Comparison of ENCODE assay signal across 9 cellular contexts in genomic region chr11:15649371-15650104, GRCh38.
A peak's percentile ranks its signal among the peaks of the same experiment; 100 is the strongest.
DNase-seq lines count a peak whose midpoint lies in the region; ATAC-seq and TF ChIP-seq lines count a peak whose summit lies in the region.
"Had no signal": no experiment of that assay in that cellular context is flagged by ENCODE, and none has a peak within 500 bp of the region (broad histone marks: within the 10 kb centered on the region; RNA-seq: fewer than 3 reads in every experiment).

No MANE protein-coding gene starts in this region.

- no peaks in the 10 kb centered on the region for H3K27me3 ChIP-seq in OCI-LY1 (ENCODE audit: insufficient read depth, low read length)
- H3K27me3 ChIP-seq in layer of hippocampus (ENCODE audit: control insufficient read depth, insufficient read depth, low read length): no peaks in the 10 kb centered on the region

- no peak for DNase-seq in stimulated activated naive CD8-positive, alpha-beta T cell treated with anti-CD3 and anti-CD28 coated beads, Interleukin-15, amount 100 ng/mL, for 72 hours
- DNase-seq in stimulated activated naive CD8-positive, alpha-beta T cell treated with anti-CD3 and anti-CD28 coated beads, Interleukin-15, Interleukin-2, amounts not matched to agents 100 U/mL and 50 U/mL, for 24 hours: no peak
- DNase-seq in nephron progenitor cell (no peak), NCI-H2196 (lab: John Stamatoyannopoulos, UW; ENCODE audit: unreplicated experiment) (no peak), NCI-H2227 treated with DMSO at 0.1 percent for 48 hours (lab: John Stamatoyannopoulos, UW) (no peak), DMS79 treated with DMSO at 0.1 percent for 48 hours (lab: John Stamatoyannopoulos, UW) (no peak)

- H3K27ac Mint-ChIP-seq in stimulated activated naive CD8-positive, alpha-beta T cell treated with anti-CD3 and anti-CD28 coated beads, Interleukin-15, amount 100 ng/mL, for 72 hours: no peak overlapping the region
- H3K27ac Mint-ChIP-seq in nephron progenitor cell: no peak overlapping the region
- H3K27ac Mint-ChIP-seq: activated naive CD8-positive, alpha-beta T cell treated with anti-CD3 and anti-CD28 coated beads, Interleukin-2, amount 50 U/mL, for 24 hours had no signal

- H2AFZ ChIP-seq in OCI-LY1 (ENCODE audit: low read length): no peak overlapping the region

- H3K4me1 Mint-ChIP-seq in stimulated activated naive CD8-positive, alpha-beta T cell treated with anti-CD3 and anti-CD28 coated beads, Interleukin-15, amount 100 ng/mL, for 72 hours: no peaks in the 10 kb centered on the region
- peaks cover 33% of the 10 kb centered on the region for H3K4me1 Mint-ChIP-seq in nephron progenitor cell

- no peaks in the 10 kb centered on the region for H3K79me2 ChIP-seq in OCI-LY1 (ENCODE audit: insufficient read depth, low read length)

- no peaks in the 10 kb centered on the region for H3K36me3 Mint-ChIP-seq in nephron progenitor cell (ENCODE audit: low read depth)

- no peaks in the 10 kb centered on the region for H3K9me2 ChIP-seq in OCI-LY1 (ENCODE audit: low read depth, low read length)

- H3K4me3 ChIP-seq in OCI-LY1 (ENCODE audit: low read depth, low read length, poor library complexity, severe bottlenecking): no peak overlapping the region

- H3K9ac ChIP-seq in OCI-LY1 (ENCODE audit: low read length): no peak overlapping the region

- peak; percentile 21 for ATAC-seq in stimulated activated naive CD8-positive, alpha-beta T cell treated with anti-CD3 and anti-CD28 coated beads, Interleukin-15, amount 100 ng/mL, for 72 hours
- ATAC-seq in stimulated activated naive CD8-positive, alpha-beta T cell treated with anti-CD3 and anti-CD28 coated beads, Interleukin-15, Interleukin-2, amounts not matched to agents 100 U/mL and 50 U/mL, for 24 hours: no peak

- H3K27ac ChIP-seq in OCI-LY1 (ENCODE audit: low read depth, low read length, poor library complexity, severe bottlenecking) (no peak overlapping the region), layer of hippocampus (ENCODE audit: low read depth, low read length) (peak overlapping the region; percentile 53)

- 0 out of 2 replicates have a peak overlapping the region, but pooled peaks have one; percentile 46 for H3K4me2 ChIP-seq in OCI-LY1 (ENCODE audit: low read length)

- H3K36me3 ChIP-seq in OCI-LY1 (ENCODE audit: insufficient read depth, low read length): no peaks in the 10 kb centered on the region

- no peaks in the 10 kb centered on the region for H3K9me3 Mint-ChIP-seq in stimulated activated naive CD8-positive, alpha-beta T cell treated with anti-CD3 and anti-CD28 coated beads, Interleukin-15, amount 100 ng/mL, for 72 hours
- no peaks in the 10 kb centered on the region for H3K9me3 Mint-ChIP-seq in nephron progenitor cell
- H3K9me3 Mint-ChIP-seq: activated naive CD8-positive, alpha-beta T cell treated with anti-CD3 and anti-CD28 coated beads, Interleukin-2, amount 50 U/mL, for 24 hours had no signal

- no peak for TF ChIP-seq CTCF in OCI-LY1 (IDR thresholded peaks at IDR 0.05; ENCODE audit: low read length)
- TF ChIP-seq CTCF in nephron progenitor cell (IDR thresholded peaks at IDR 0.05): no peak

- H3K4me1 ChIP-seq in OCI-LY1 (ENCODE audit: insufficient read depth, low read length, severe bottlenecking): peaks cover 4% of the 10 kb centered on the region

- H4K20me1 ChIP-seq in OCI-LY1 (ENCODE audit: insufficient read depth, low read length): no peaks in the 10 kb centered on the region

- no peaks in the 10 kb centered on the region for H3K9me3 ChIP-seq in OCI-LY1 (ENCODE audit: low read length)

- H3F3A ChIP-seq in OCI-LY1 (ENCODE audit: insufficient read depth, low read length): no peaks in the 10 kb centered on the region

- H3K4me3 Mint-ChIP-seq in stimulated activated naive CD8-positive, alpha-beta T cell treated with anti-CD3 and anti-CD28 coated beads, Interleukin-15, amount 100 ng/mL, for 72 hours: no peak overlapping the region
- H3K4me3 Mint-ChIP-seq in nephron progenitor cell: no peak overlapping the region
- H3K4me3 Mint-ChIP-seq: activated naive CD8-positive, alpha-beta T cell treated with anti-CD3 and anti-CD28 coated beads, Interleukin-2, amount 50 U/mL, for 24 hours had no signal

- H3K27me3 Mint-ChIP-seq in stimulated activated naive CD8-positive, alpha-beta T cell treated with anti-CD3 and anti-CD28 coated beads, Interleukin-15, amount 100 ng/mL, for 72 hours: peaks cover 30% of the 10 kb centered on the region
- H3K27me3 Mint-ChIP-seq in nephron progenitor cell (ENCODE audit: low read depth, poor library complexity): peaks cover 4% of the 10 kb centered on the region
